19 cellular contexts compared by ENCODE assay signal in genomic region chr20:40336034-40336433, GRCh38.
"Had no signal": no experiment of that assay in that cellular context is flagged by ENCODE, and none has a peak within 500 bp of the region (broad histone marks: within the 10 kb centered on the region; RNA-seq: fewer than 3 reads in every experiment).

No MANE protein-coding gene starts in this region.

- ATAC-seq: activated naive CD4-positive, alpha-beta T cell treated with anti-CD3 and anti-CD28 coated beads, Interleukin-2, amount 50 U/mL, for 72 hours; activated T-helper 17 cell treated with anti-CD3 and anti-CD28 coated beads, Interleukin-2, amount 50 U/mL, for 72 hours; natural killer cell; T-cell; WTC11 had no signal

- H3K4me3 ChIP-seq: ascending aorta, testis, vagina had no signal

- H3K4me1 ChIP-seq: ascending aorta, testis had no signal

- H3K27me3 ChIP-seq: ascending aorta, brain microvascular endothelial cell, testis, vagina had no signal

- H3K36me3 ChIP-seq: ascending aorta, brain microvascular endothelial cell, vagina had no signal

- H3K27ac ChIP-seq: ascending aorta, brain microvascular endothelial cell, testis had no signal

- H3K9me3 ChIP-seq: ascending aorta, testis, vagina had no signal

- DNase-seq: activated CD8-positive, alpha-beta memory T cell treated with anti-CD3 and anti-CD28 coated beads for 24 hours; activated CD8-positive, alpha-beta memory T cell treated with anti-CD3 and anti-CD28 coated beads, Interleukin-2, amount 50 U/mL, for 4 hours; activated T-cell treated with anti-CD3 and anti-CD28 coated beads, Interleukin-2, amount 50 U/mL, for 24 hours; brain microvascular endothelial cell; central memory CD4-positive, alpha-beta T cell; effector memory CD4-positive, alpha-beta T cell; midbrain; natural killer cell; posterior cingulate gyrus; stimulated activated CD4-positive, alpha-beta T cell treated with anti-CD3 and anti-CD28 coated beads, Interleukin-4, amount 100 ng/mL, for 1 hour; stimulated activated naive CD4-positive, alpha-beta T cell; T-cell; testis; trophoblast cell had no signal
